1 cellular context compared by ENCODE assay signal in genomic region chr2:51662187-51662586, GRCh38.
A peak's percentile ranks its signal among the peaks of the same experiment; 100 is the strongest.
TF ChIP-seq lines count a peak whose summit lies in the region.

No MANE protein-coding gene starts in this region.

TF ChIP-seq in H1, 55 proteins besides CTCF, POLR2A, EP300 and RAD21 (continued from another document):
- TF ChIP-seq, protein P1, sequence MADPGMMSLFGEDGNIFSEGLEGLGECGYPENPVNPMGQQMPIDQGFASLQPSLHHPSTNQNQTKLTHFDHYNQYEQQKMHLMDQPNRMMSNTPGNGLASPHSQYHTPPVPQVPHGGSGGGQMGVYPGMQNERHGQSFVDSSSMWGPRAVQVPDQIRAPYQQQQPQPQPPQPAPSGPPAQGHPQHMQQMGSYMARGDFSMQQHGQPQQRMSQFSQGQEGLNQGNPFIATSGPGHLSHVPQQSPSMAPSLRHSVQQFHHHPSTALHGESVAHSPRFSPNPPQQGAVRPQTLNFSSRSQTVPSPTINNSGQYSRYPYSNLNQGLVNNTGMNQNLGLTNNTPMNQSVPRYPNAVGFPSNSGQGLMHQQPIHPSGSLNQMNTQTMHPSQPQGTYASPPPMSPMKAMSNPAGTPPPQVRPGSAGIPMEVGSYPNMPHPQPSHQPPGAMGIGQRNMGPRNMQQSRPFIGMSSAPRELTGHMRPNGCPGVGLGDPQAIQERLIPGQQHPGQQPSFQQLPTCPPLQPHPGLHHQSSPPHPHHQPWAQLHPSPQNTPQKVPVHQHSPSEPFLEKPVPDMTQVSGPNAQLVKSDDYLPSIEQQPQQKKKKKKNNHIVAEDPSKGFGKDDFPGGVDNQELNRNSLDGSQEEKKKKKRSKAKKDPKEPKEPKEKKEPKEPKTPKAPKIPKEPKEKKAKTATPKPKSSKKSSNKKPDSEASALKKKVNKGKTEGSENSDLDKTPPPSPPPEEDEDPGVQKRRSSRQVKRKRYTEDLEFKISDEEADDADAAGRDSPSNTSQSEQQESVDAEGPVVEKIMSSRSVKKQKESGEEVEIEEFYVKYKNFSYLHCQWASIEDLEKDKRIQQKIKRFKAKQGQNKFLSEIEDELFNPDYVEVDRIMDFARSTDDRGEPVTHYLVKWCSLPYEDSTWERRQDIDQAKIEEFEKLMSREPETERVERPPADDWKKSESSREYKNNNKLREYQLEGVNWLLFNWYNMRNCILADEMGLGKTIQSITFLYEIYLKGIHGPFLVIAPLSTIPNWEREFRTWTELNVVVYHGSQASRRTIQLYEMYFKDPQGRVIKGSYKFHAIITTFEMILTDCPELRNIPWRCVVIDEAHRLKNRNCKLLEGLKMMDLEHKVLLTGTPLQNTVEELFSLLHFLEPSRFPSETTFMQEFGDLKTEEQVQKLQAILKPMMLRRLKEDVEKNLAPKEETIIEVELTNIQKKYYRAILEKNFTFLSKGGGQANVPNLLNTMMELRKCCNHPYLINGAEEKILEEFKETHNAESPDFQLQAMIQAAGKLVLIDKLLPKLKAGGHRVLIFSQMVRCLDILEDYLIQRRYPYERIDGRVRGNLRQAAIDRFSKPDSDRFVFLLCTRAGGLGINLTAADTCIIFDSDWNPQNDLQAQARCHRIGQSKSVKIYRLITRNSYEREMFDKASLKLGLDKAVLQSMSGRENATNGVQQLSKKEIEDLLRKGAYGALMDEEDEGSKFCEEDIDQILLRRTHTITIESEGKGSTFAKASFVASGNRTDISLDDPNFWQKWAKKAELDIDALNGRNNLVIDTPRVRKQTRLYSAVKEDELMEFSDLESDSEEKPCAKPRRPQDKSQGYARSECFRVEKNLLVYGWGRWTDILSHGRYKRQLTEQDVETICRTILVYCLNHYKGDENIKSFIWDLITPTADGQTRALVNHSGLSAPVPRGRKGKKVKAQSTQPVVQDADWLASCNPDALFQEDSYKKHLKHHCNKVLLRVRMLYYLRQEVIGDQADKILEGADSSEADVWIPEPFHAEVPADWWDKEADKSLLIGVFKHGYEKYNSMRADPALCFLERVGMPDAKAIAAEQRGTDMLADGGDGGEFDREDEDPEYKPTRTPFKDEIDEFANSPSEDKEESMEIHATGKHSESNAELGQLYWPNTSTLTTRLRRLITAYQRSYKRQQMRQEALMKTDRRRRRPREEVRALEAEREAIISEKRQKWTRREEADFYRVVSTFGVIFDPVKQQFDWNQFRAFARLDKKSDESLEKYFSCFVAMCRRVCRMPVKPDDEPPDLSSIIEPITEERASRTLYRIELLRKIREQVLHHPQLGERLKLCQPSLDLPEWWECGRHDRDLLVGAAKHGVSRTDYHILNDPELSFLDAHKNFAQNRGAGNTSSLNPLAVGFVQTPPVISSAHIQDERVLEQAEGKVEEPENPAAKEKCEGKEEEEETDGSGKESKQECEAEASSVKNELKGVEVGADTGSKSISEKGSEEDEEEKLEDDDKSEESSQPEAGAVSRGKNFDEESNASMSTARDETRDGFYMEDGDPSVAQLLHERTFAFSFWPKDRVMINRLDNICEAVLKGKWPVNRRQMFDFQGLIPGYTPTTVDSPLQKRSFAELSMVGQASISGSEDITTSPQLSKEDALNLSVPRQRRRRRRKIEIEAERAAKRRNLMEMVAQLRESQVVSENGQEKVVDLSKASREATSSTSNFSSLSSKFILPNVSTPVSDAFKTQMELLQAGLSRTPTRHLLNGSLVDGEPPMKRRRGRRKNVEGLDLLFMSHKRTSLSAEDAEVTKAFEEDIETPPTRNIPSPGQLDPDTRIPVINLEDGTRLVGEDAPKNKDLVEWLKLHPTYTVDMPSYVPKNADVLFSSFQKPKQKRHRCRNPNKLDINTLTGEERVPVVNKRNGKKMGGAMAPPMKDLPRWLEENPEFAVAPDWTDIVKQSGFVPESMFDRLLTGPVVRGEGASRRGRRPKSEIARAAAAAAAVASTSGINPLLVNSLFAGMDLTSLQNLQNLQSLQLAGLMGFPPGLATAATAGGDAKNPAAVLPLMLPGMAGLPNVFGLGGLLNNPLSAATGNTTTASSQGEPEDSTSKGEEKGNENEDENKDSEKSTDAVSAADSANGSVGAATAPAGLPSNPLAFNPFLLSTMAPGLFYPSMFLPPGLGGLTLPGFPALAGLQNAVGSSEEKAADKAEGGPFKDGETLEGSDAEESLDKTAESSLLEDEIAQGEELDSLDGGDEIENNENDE (IDR thresholded peaks at IDR 0.05; ENCODE audit: insufficient replicate concordance, low read length) = peak; percentile 68
- TF ChIP-seq CREB1 (IDR thresholded peaks at IDR 0.05) = no peak
- TF ChIP-seq POU5F1 (IDR thresholded peaks at IDR 0.05; ENCODE audit: low read depth, low read length) = peak; percentile 68; the same call in 1 of the 2 replicates
